In genomic region chr15:74794248-74794969, GRCh38 we compare ENCODE assay signal across 12 cellular contexts. TPM values are rescaled to one million over a fixed set of nuclear protein-coding genes. Genes with fewer than 3 reads are reported as not detected.
DNase-seq lines count a peak whose midpoint lies in the region; ATAC-seq and TF ChIP-seq lines count a peak whose summit lies in the region.
"Had no signal": no experiment of that assay in that cellular context is flagged by ENCODE, and none has a peak within 500 bp of the region (broad histone marks: within the 10 kb centered on the region; RNA-seq: fewer than 3 reads in every experiment).

No MANE protein-coding gene starts in this region.

- H3K9me2 ChIP-seq in SU-DHL-6 (replicated peaks; ENCODE audit: insufficient read depth, low read length): no peaks in the 10 kb centered on the region

- intact Hi-C loops in spleen (cut with DNase I; ENCODE audit: low total_unique reads): no loop called here

- H2AFZ ChIP-seq in SU-DHL-6 (ENCODE audit: low read depth, low read length, severe bottlenecking): no peak overlapping the region

- H3K27ac ChIP-seq in SU-DHL-6 (ENCODE audit: low read depth, low read length) (peak overlapping the region; percentile 96), spleen (peak overlapping the region in 7 of 8 donors; percentile 46 to 99 (median 97))

- H3K36me3 Mint-ChIP-seq in activated T-cell treated with anti-CD3 and anti-CD28 coated beads, Interleukin-2, amount 50 U/mL, for 4 hours (ENCODE audit: insufficient read depth): peaks cover 27% of the 10 kb centered on the region
- peaks cover 68% of the 10 kb centered on the region for H3K36me3 Mint-ChIP-seq in effector memory CD8-positive, alpha-beta T cell (ENCODE audit: insufficient read depth)

- no peaks in the 10 kb centered on the region for H3K9me3 Mint-ChIP-seq in activated T-cell treated with anti-CD3 and anti-CD28 coated beads, Interleukin-2, amount 50 U/mL, for 4 hours
- H3K9me3 Mint-ChIP-seq in effector memory CD8-positive, alpha-beta T cell: no peaks in the 10 kb centered on the region

- no peaks in the 10 kb centered on the region for H3K27me3 ChIP-seq in SU-DHL-6 (ENCODE audit: low read length)
- H3K27me3 ChIP-seq in spleen (replicated peaks in 1 of 7): no peaks in the 10 kb centered on the region

- peaks cover 88% of the 10 kb centered on the region for H3K79me2 ChIP-seq in SU-DHL-6 (ENCODE audit: insufficient read depth, low read length)

- ATAC-seq in activated T-cell treated with anti-CD3 and anti-CD28 coated beads, Interleukin-2, amount 50 U/mL, for 4 hours: peak; percentile 24 to 34
- no peak for ATAC-seq in effector memory CD8-positive, alpha-beta T cell (replicated peaks)
- ATAC-seq in HG02870 (IDR thresholded peaks at IDR 0.05; ENCODE audit: unreplicated experiment): no peak
- ATAC-seq: left ventricle myocardium superior had no signal

- H3F3A ChIP-seq in SU-DHL-6 (ENCODE audit: insufficient read depth): peaks cover 29% of the 10 kb centered on the region

- H3K9me3 ChIP-seq in SU-DHL-6 (ENCODE audit: insufficient read depth, low read length) (no peaks in the 10 kb centered on the region), spleen (no peaks in the 10 kb centered on the region)

- H3K27ac Mint-ChIP-seq in effector memory CD8-positive, alpha-beta T cell: peak overlapping the region; percentile 83 to 86

- H3K4me3 ChIP-seq in SU-DHL-6 (ENCODE audit: insufficient read depth, low read length, poor library complexity, severe bottlenecking): no peak overlapping the region
- peak overlapping the region in 1 of 8 donors; percentile 11 for H3K4me3 ChIP-seq in spleen

- 0 out of 2 replicates have a peak overlapping the region, but pooled peaks have one; percentile 11 for H3K9ac ChIP-seq in SU-DHL-6 (ENCODE audit: low read length)

- no peak overlapping the region for H3K4me2 ChIP-seq in SU-DHL-6 (ENCODE audit: low read depth, low read length, poor library complexity, severe bottlenecking)

- H4K20me1 ChIP-seq in SU-DHL-6 (ENCODE audit: low read depth, low read length): no peaks in the 10 kb centered on the region

- no peaks in the 10 kb centered on the region for H3K36me3 ChIP-seq in SU-DHL-6 (ENCODE audit: low read length)
- H3K36me3 ChIP-seq in spleen: peaks cover 0 to 74% (median 14%) of the 10 kb centered on the region in 6 donors

- WGBS in spleen, 5 donors: 71 to 85% (median 78%) methylated on average over 6 to 8 of the region's 9 CpGs

- TF ChIP-seq CTCF in SU-DHL-6 (IDR thresholded peaks at IDR 0.05; ENCODE audit: insufficient read depth, low read length, poor library complexity, severe bottlenecking): no peak
- TF ChIP-seq CTCF in spleen (IDR thresholded peaks at IDR 0.05 in 8 of 11, conservative IDR thresholded peaks at IDR 0.05 in 3 of 11): no peak

- no peak for DNase-seq in activated T-cell treated with anti-CD3 and anti-CD28 coated beads, Interleukin-2, amount 50 U/mL, for 4 hours
- DNase-seq in activated T-cell treated with anti-CD3 and anti-CD28 coated beads for 4 hours (no peak), spleen (no peak), NCI-H2107 (lab: John Stamatoyannopoulos, UW) (no peak), GF-D8 (lab: John Stamatoyannopoulos, UW) (no peak)
- DNase-seq in effector memory CD8-positive, alpha-beta T cell: no peak

- peaks cover 92 to 100% (median 99%) of the 10 kb centered on the region in 6 donors for H3K4me1 ChIP-seq in spleen

- H3K27me3 Mint-ChIP-seq in activated T-cell treated with anti-CD3 and anti-CD28 coated beads, Interleukin-2, amount 50 U/mL, for 4 hours (ENCODE audit: low read depth): no peaks in the 10 kb centered on the region
- H3K27me3 Mint-ChIP-seq in effector memory CD8-positive, alpha-beta T cell: no peaks in the 10 kb centered on the region

- peaks cover 84% of the 10 kb centered on the region for H3K4me1 Mint-ChIP-seq in activated T-cell treated with anti-CD3 and anti-CD28 coated beads, Interleukin-2, amount 50 U/mL, for 4 hours (ENCODE audit: low read depth)
- H3K4me1 Mint-ChIP-seq in effector memory CD8-positive, alpha-beta T cell (ENCODE audit: low read depth in 2 of 2): peaks cover 72 to 77% of the 10 kb centered on the region in 2 donors

- TF ChIP-seq POLR2A in spleen (IDR thresholded peaks at IDR 0.05): no peak

- H3K4me3 Mint-ChIP-seq in activated T-cell treated with anti-CD3 and anti-CD28 coated beads, Interleukin-2, amount 50 U/mL, for 4 hours: peak overlapping the region; percentile 33
- H3K4me3 Mint-ChIP-seq in effector memory CD8-positive, alpha-beta T cell: peak overlapping the region; percentile 71 to 79

RNA-seq across cellular contexts. Expression of gene CSK, which starts 12.5 kb away (rescaled TPM):
- total RNA-seq in activated T-cell treated with anti-CD3 and anti-CD28 coated beads, Interleukin-2, amount 50 U/mL, for 4 hours: 100 to 1,000 TPM; 368 to 412 (median 397) TPM
- 100 to 1,000 TPM; 121 to 281 (median 197) TPM for total RNA-seq in spleen
- 100 to 1,000 TPM; 150 to 244 (median 187) TPM for polyA plus RNA-seq in spleen

RNA-seq across cellular contexts. Expression of gene LMAN1L, which starts 18.2 kb away (rescaled TPM):
- under 1 TPM; 0.30 to 0.55 (median 0.40) TPM for total RNA-seq in activated T-cell treated with anti-CD3 and anti-CD28 coated beads, Interleukin-2, amount 50 U/mL, for 4 hours
- total RNA-seq in spleen: 100 to 1,000 TPM in 4 of 7 donors, 10 to 100 TPM in 3; 55.3 to 164 (median 106) TPM
- 10 to 100 TPM in 2 of 3 donors, 1 to 10 TPM in 1; 2.4 to 36.8 (median 25.6) TPM for polyA plus RNA-seq in spleen
- total RNA-seq: dermis blood vessel endothelial cell, H1 had no signal
- polyA plus RNA-seq: H1 had no signal

RNA-seq across cellular contexts. Expression of gene CPLX3, which starts 32.0 kb away (rescaled TPM):
- total RNA-seq in activated T-cell treated with anti-CD3 and anti-CD28 coated beads, Interleukin-2, amount 50 U/mL, for 4 hours: under 1 TPM in 2 of 3 donors, not detected in 1; 0.23 to 0.32 TPM
- total RNA-seq in spleen: 10 to 100 TPM; 17.7 to 73.7 (median 37.0) TPM
- 100 to 1,000 TPM in 2 of 3 donors, 10 to 100 TPM in 1; 28.9 to 207 (median 127) TPM for polyA plus RNA-seq in spleen
- total RNA-seq: astrocyte, dermis blood vessel endothelial cell, H1 had no signal

RNA-seq across cellular contexts. Expression of gene CYP1A2, which starts 45.8 kb away (rescaled TPM):
- under 1 TPM in 1 of 3 donors, not detected in 2; 0.08 TPM for total RNA-seq in activated T-cell treated with anti-CD3 and anti-CD28 coated beads, Interleukin-2, amount 50 U/mL, for 4 hours
- not detected for total RNA-seq in spleen
- not detected for polyA plus RNA-seq in spleen
- total RNA-seq: astrocyte, dermis blood vessel endothelial cell, H1, left ventricle myocardium superior had no signal
- polyA plus RNA-seq: H1 had no signal

RNA-seq across cellular contexts. Expression of gene ULK3, which starts 48.5 kb away (rescaled TPM):
- 10 to 100 TPM; 52.8 to 64.7 (median 64.0) TPM for total RNA-seq in activated T-cell treated with anti-CD3 and anti-CD28 coated beads, Interleukin-2, amount 50 U/mL, for 4 hours
- 10 to 100 TPM; 51.7 to 74.6 (median 57.7) TPM for total RNA-seq in spleen
- 10 to 100 TPM; 33.2 to 71.5 (median 64.7) TPM for polyA plus RNA-seq in spleen

Comparison
In these comparisons a context has a peak if more than half of its experiments do, and no peak if none do; other contexts are left out.
1. ATAC-seq: peak in activated T-cell treated with anti-CD3 and anti-CD28 coated beads, Interleukin-2, amount 50 U/mL, for 4 hours (2 of 2); none in effector memory CD8-positive, alpha-beta T cell (single experiment) and HG02870 (single experiment).
2. RNA of gene LMAN1L, which starts 18.2 kb away (total RNA-seq): 55.3 to 164 TPM in spleen; 0.30 to 0.55 TPM in activated T-cell treated with anti-CD3 and anti-CD28 coated beads, Interleukin-2, amount 50 U/mL, for 4 hours; every median in the first group is over 10 times any median in the second.
3. RNA of gene CPLX3, which starts 32.0 kb away (total RNA-seq): 17.7 to 73.7 TPM in spleen; 0.23 to 0.32 TPM in activated T-cell treated with anti-CD3 and anti-CD28 coated beads, Interleukin-2, amount 50 U/mL, for 4 hours; every median in the first group is over 10 times any median in the second.